Comparison of ENCODE assay signal across 16 cellular contexts in genomic region chr4:151851354-151851753, GRCh38.
A peak's percentile ranks its signal among the peaks of the same experiment; 100 is the strongest.
DNase-seq lines count a peak whose midpoint lies in the region; FAIRE-seq and TF ChIP-seq lines count a peak whose summit lies in the region.
"Had no signal": no experiment of that assay in that cellular context is flagged by ENCODE, and none has a peak within 500 bp of the region (broad histone marks: within the 10 kb centered on the region; RNA-seq: fewer than 3 reads in every experiment).

No MANE protein-coding gene starts in this region.

- no peaks in the 10 kb centered on the region for H3K36me3 Mint-ChIP-seq in chondrocyte (ENCODE audit: low read depth)
- no peaks in the 10 kb centered on the region for H3K36me3 Mint-ChIP-seq in osteocyte (ENCODE audit: unreplicated experiment)
- H3K36me3 Mint-ChIP-seq: CD4-positive, CD25-positive, alpha-beta regulatory T cell had no signal

- TF ChIP-seq EP300 in suprapubic skin (IDR thresholded peaks at IDR 0.05) = no peak

- no peak for TF ChIP-seq POLR2A in suprapubic skin (IDR thresholded peaks at IDR 0.05)

- no peaks in the 10 kb centered on the region for H3K79me2 ChIP-seq in ACC112 (ENCODE audit: control insufficient read depth, insufficient read depth, low read length, unreplicated experiment)

- H3K4me1 ChIP-seq in ACC112 (ENCODE audit: control insufficient read depth, insufficient read depth, low read length, unreplicated experiment) = peaks cover 6% of the 10 kb centered on the region
- H3K4me1 ChIP-seq in suprapubic skin = peaks cover 16% of the 10 kb centered on the region
- H3K4me1 ChIP-seq: BE2C, Caco-2 had no signal

- FAIRE-seq in frontal cortex (lab: Jason Lieb, UNC) = no peak
- FAIRE-seq: D721Med, G401.6, GM12891, GM19239 had no signal

- peak; percentile 9 for DNase-seq in HCEC 1CT
- DNase-seq in chondrocyte (ENCODE audit: low spot score) = no peak
- DNase-seq in suprapubic skin (ENCODE audit: low spot score in 2 of 2) = no peak
- no peak for DNase-seq in frontal cortex (ENCODE audit: low spot score in 2 of 2)
- DNase-seq in NCI-H345 treated with DMSO at 0.1 percent for 48 hours (lab: John Stamatoyannopoulos, UW; ENCODE audit: unreplicated experiment) = no peak
- no peak for DNase-seq in osteocyte (ENCODE audit: extremely low spot score, unreplicated experiment)
- DNase-seq: ACHN; BE2C; C1 segment of cervical spinal cord; Caco-2; CD4-positive, CD25-positive, alpha-beta regulatory T cell had no signal

- H3K27ac Mint-ChIP-seq in chondrocyte (ENCODE audit: unreplicated experiment) (peak overlapping the region; percentile 65), osteocyte (ENCODE audit: unreplicated experiment) (no peak overlapping the region)
- H3K27ac Mint-ChIP-seq: CD4-positive, CD25-positive, alpha-beta regulatory T cell had no signal

- TF ChIP-seq CTCF in chondrocyte (IDR thresholded peaks at IDR 0.05) = no peak
- no peak for TF ChIP-seq CTCF in suprapubic skin (IDR thresholded peaks at IDR 0.05)
- no peak for TF ChIP-seq CTCF in osteocyte (IDR thresholded peaks at IDR 0.05)

- peak overlapping the region; percentile 73 for H3K27ac ChIP-seq in ACC112 (ENCODE audit: low read depth, low read length)
- H3K27ac ChIP-seq in suprapubic skin = peak overlapping the region; percentile 73

- H3K36me3 ChIP-seq in ACC112 (ENCODE audit: insufficient read depth, low read length) (no peaks in the 10 kb centered on the region), suprapubic skin (no peaks in the 10 kb centered on the region)
- H3K36me3 ChIP-seq: BE2C had no signal

- peaks cover 8% of the 10 kb centered on the region for H3K9me3 ChIP-seq in suprapubic skin
- H3K9me3 ChIP-seq: BE2C, Caco-2 had no signal

- H3K4me3 ChIP-seq in ACC112 (ENCODE audit: low read depth, low read length) (no peak overlapping the region), suprapubic skin (no peak overlapping the region)

- no peaks in the 10 kb centered on the region for H3K27me3 ChIP-seq in ACC112 (ENCODE audit: insufficient read depth, low read length)
- H3K27me3 ChIP-seq in suprapubic skin = no peaks in the 10 kb centered on the region
- H3K27me3 ChIP-seq: BE2C had no signal

- 68% methylated on average over 2 of the region's 2 CpGs for WGBS in suprapubic skin

- H3K9me3 Mint-ChIP-seq in chondrocyte (ENCODE audit: low read depth) (peaks cover 7% of the 10 kb centered on the region), osteocyte (ENCODE audit: unreplicated experiment) (peaks cover 3% of the 10 kb centered on the region)

- H3K4me3 Mint-ChIP-seq in chondrocyte (ENCODE audit: unreplicated experiment) = no peak overlapping the region
- H3K4me3 Mint-ChIP-seq in osteocyte (ENCODE audit: unreplicated experiment) = no peak overlapping the region
- H3K4me3 Mint-ChIP-seq: CD4-positive, CD25-positive, alpha-beta regulatory T cell had no signal

- H3K27me3 Mint-ChIP-seq in chondrocyte (ENCODE audit: low read depth) = peaks cover 19% of the 10 kb centered on the region
- peaks cover 29% of the 10 kb centered on the region for H3K27me3 Mint-ChIP-seq in osteocyte (ENCODE audit: unreplicated experiment)

- H3K4me1 Mint-ChIP-seq in chondrocyte (ENCODE audit: low read depth) (peaks cover 9% of the 10 kb centered on the region), osteocyte (ENCODE audit: unreplicated experiment) (peaks cover 5% of the 10 kb centered on the region)
- H3K4me1 Mint-ChIP-seq: CD4-positive, CD25-positive, alpha-beta regulatory T cell had no signal

- H2AFZ ChIP-seq in ACC112 (ENCODE audit: low read length, unreplicated experiment) = no peak overlapping the region
